Comparison of ENCODE assay signal across 39 cellular contexts in the genomic region with DNA sequence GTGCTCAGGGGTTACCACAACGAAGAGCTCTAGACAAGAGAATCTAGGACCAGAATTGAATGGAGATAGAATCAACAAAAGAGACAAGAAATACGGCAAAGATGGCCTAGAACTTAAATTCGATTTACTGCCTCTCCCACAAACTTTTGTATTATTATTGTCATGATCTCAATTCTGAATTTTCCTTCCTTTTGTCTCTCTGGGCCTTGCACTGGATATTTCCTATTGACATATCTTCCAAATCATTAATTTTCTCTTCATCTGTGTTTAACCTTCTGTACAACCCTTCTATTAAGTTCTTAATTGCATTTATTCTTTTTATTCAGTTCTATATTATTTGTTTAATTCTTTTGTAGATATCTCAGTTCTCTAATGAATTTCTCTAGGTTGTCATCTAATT. TPM values are rescaled to one million over a fixed set of nuclear protein-coding genes. Genes with fewer than 3 reads are reported as not detected.
"Had no signal": no experiment of that assay in that cellular context is flagged by ENCODE, and none has a peak within 500 bp of the region (broad histone marks: within the 10 kb centered on the region; RNA-seq: fewer than 3 reads in every experiment).

No MANE protein-coding gene starts in this region.

- H3K4me1 ChIP-seq: body of pancreas, breast epithelium had no signal

- H3K9me3 ChIP-seq: adrenal gland, ascending aorta, body of pancreas had no signal

- ATAC-seq: activated naive CD4-positive, alpha-beta T cell treated with anti-CD3 and anti-CD28 coated beads, Interleukin-2, amount 50 U/mL, for 72 hours; activated naive CD8-positive, alpha-beta T cell treated with anti-CD3 and anti-CD28 coated beads, Interleukin-2, amount 50 U/mL, for 24 hours; activated T-cell treated with anti-CD3 and anti-CD28 coated beads, Interleukin-2, amount 50 U/mL, for 4 hours; activated T-cell treated with anti-CD3 and anti-CD28 coated beads, Interleukin-2, amount 50 U/mL, for 72 hours; activated T-helper 17 cell treated with anti-CD3 and anti-CD28 coated beads, Interleukin-2, amount 50 U/mL, for 72 hours; body of pancreas had no signal

- FAIRE-seq: astrocyte, bronchial epithelial cell, colon had no signal

- H3K36me3 ChIP-seq: ascending aorta, brain microvascular endothelial cell, breast epithelium, cardiac muscle cell had no signal

- H3K4me3 ChIP-seq: adrenal gland, ascending aorta, body of pancreas, breast epithelium, cardiac muscle cell had no signal

- DNase-seq: activated effector memory CD4-positive, alpha-beta T cell treated with anti-CD3 and anti-CD28 coated beads, Interleukin-2, amount 50 U/mL, for 16 hours; activated effector memory CD4-positive, alpha-beta T cell treated with Interleukin-2 at 50 U/mL for 16 hours; activated gamma-delta T cell; activated gamma-delta T cell treated with Interleukin-2 at 50 U/mL for 16 hours; activated naive CD4-positive, alpha-beta T cell; activated naive CD4-positive, alpha-beta T cell treated with anti-CD3 and anti-CD28 coated beads for 36 hours; activated naive CD4-positive, alpha-beta T cell treated with anti-CD3 and anti-CD28 coated beads, Interleukin-2, amount 10 ng/mL, durations not matched to agents 7 days and 5 days; activated naive CD4-positive, alpha-beta T cell treated with anti-CD3 and anti-CD28 coated beads, Interleukin-2, amount 50 U/mL, for 16 hours; activated naive CD4-positive, alpha-beta T cell treated with Interleukin-2 at 50 U/mL for 16 hours; activated naive CD8-positive, alpha-beta T cell treated with anti-CD3 and anti-CD28 coated beads for 36 hours; activated naive CD8-positive, alpha-beta T cell treated with anti-CD3 and anti-CD28 coated beads, Interleukin-2, amount 10 ng/mL, durations not matched to agents 7 days and 5 days; activated naive CD8-positive, alpha-beta T cell treated with anti-CD3 and anti-CD28 coated beads, Interleukin-2, amount 50 U/mL, for 24 hours; activated T-cell treated with anti-CD3 and anti-CD28 coated beads, Interleukin-2, amount 50 U/mL, for 4 hours; activated T-cell treated with anti-CD3 and anti-CD28 coated beads, Interleukin-2, amount 50 U/mL, for 48 hours; activated T-cell treated with anti-CD3 and anti-CD28 coated beads, Interleukin-2, amount 50 U/mL, for 72 hours; adrenal gland; amniotic stem cell; amygdala; anterior cingulate cortex; aorta; body of pancreas; brain microvascular endothelial cell; caudate nucleus; central memory CD4-positive, alpha-beta T cell; cerebellar nuclear complex had no signal

- H3K27ac ChIP-seq: adrenal gland, ascending aorta, body of pancreas, brain microvascular endothelial cell, breast epithelium, cardiac muscle cell had no signal

- H3K27me3 ChIP-seq: adrenal gland, ascending aorta, body of pancreas, brain microvascular endothelial cell, breast epithelium, cardiac muscle cell had no signal

RNA-seq across cellular contexts. Expression of a gene that starts 28.4 kb away (rescaled TPM):
- total RNA-seq: activated naive CD4-positive, alpha-beta T cell treated with anti-CD3 and anti-CD28 coated beads for 36 hours; activated naive CD4-positive, alpha-beta T cell treated with anti-CD3 and anti-CD28 coated beads, Interleukin-2, amount 50 U/mL, for 72 hours; activated naive CD8-positive, alpha-beta T cell treated with anti-CD3 and anti-CD28 coated beads for 36 hours; activated naive CD8-positive, alpha-beta T cell treated with anti-CD3 and anti-CD28 coated beads, Interleukin-2, amount 10 ng/mL, durations not matched to agents 7 days and 5 days had no signal

RNA-seq across cellular contexts. Expression of a gene that starts 46.9 kb away (rescaled TPM):
- total RNA-seq: activated naive CD4-positive, alpha-beta T cell treated with anti-CD3 and anti-CD28 coated beads for 36 hours; activated naive CD4-positive, alpha-beta T cell treated with anti-CD3 and anti-CD28 coated beads, Interleukin-2, amount 50 U/mL, for 72 hours; activated naive CD8-positive, alpha-beta T cell treated with anti-CD3 and anti-CD28 coated beads for 36 hours; activated naive CD8-positive, alpha-beta T cell treated with anti-CD3 and anti-CD28 coated beads, Interleukin-2, amount 10 ng/mL, durations not matched to agents 7 days and 5 days; activated T-cell treated with anti-CD3 and anti-CD28 coated beads, Interleukin-2, amount 50 U/mL, for 4 hours; activated T-helper 1 cell treated with anti-CD3 and anti-CD28 coated beads, Interleukin-12 subunit alpha, Interleukin-12 subunit beta, Interleukin-2, Interleukin-4 antibody, amounts not matched to agents 30 ng/mL and 10 ng/mL and 1 ng/mL, durations not matched to agents 14 hours and 24 hours and 36 hours; activated T-helper 17 cell treated with anti-CD3 and anti-CD28 coated beads, Interleukin-2, amount 50 U/mL, for 72 hours; activated T-helper 2 cell treated with anti-CD3 and anti-CD28 coated beads, Interferon-gamma antibody, Interleukin-2, Interleukin-4, amounts not matched to agents 10 μg/mL and 5 μg/mL and 100 μg/mL, durations not matched to agents 14 hours and 24 hours and 36 hours; adrenal gland; aorta; ascending aorta; astrocyte; body of pancreas; breast epithelium; bronchial epithelial cell; cardiac muscle cell; cardiac septum; cerebellum; chondrocyte had no signal
- polyA plus RNA-seq: adipose tissue, adrenal gland, aorta, cardiac muscle cell had no signal
